In the genomic region with DNA sequence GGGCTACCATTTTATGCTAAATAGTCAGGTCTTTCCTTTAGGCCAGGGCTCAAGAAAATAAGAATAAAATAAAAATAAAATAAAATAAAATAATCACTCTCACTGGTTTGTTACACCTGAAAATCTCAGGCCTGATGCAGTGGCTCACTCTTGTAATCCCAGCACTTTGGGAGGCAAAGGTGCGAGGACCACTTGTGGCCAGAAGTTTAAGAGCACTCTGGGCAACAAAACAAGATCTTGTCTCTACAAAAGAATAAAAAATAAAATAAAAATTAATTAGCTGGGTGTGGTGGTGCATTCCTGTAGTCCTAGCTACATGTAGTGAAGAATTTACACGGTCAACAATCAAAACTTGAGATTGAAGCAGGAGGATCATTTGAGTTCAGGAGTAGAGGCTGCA, we compare ENCODE assay signal across 22 cellular contexts.
DNase-seq lines count a peak whose midpoint lies in the region; TF ChIP-seq lines count a peak whose summit lies in the region.
"Had no signal": no experiment of that assay in that cellular context is flagged by ENCODE, and none has a peak within 500 bp of the region (broad histone marks: within the 10 kb centered on the region; RNA-seq: fewer than 3 reads in every experiment).

No MANE protein-coding gene starts in this region.

- intact Hi-C loops in Caco-2 (cut with micrococcal nuclease; ENCODE audit: unreplicated experiment): loop anchor here (1.0 to 2.0 kb wide), 2 partner anchors 126 to 336 kb away; no protein-coding TSS in a partner anchor
- intact Hi-C loops in CD14-positive monocyte (cut with micrococcal nuclease): no loop called here

- H3K27me3 Mint-ChIP-seq in Caco-2 (ENCODE audit: insufficient read depth, unreplicated experiment) (peaks cover 3% of the 10 kb centered on the region), progenitor cell of endocrine pancreas (no peaks in the 10 kb centered on the region), immature natural killer cell (ENCODE audit: low read depth in 3 of 3) (peaks cover 0 to 2% (median 0%) of the 10 kb centered on the region in 3 donors), CD14-positive monocyte (ENCODE audit: low read depth in 3 of 3) (no peaks in the 10 kb centered on the region)
- H3K27me3 Mint-ChIP-seq: B cell; CD4-positive, alpha-beta memory T cell had no signal

- no TSS peak for BruUV-seq in Caco-2 (replicated peaks; lab: Mats Ljungman, UMichigan)

- DNase-seq in Caco-2 (no peak), NAMALWA (ENCODE audit: low spot score) (peak; percentile 27), brain microvascular endothelial cell (no peak), progenitor cell of endocrine pancreas (ENCODE audit: low spot score, unreplicated experiment) (no peak), anterior cingulate cortex (lab: John Stamatoyannopoulos, UW) (no peak), immature natural killer cell (no peak), CD14-positive monocyte (ENCODE audit: low spot score) (no peak)
- DNase-seq: ACHN; CD4-positive, alpha-beta memory T cell; GDM1; GOT3; HFFc6; KBM-7; NCI-H1092 treated with DMSO at 0.1 percent for 48 hours; NCI-H2107; NCI-H2227 treated with DMSO at 0.1 percent for 48 hours; NK-92 treated with Interleukin-12 subunit alpha and Interleukin-12 subunit beta, amount 100 ng/mL, for 24 hours; OCI-M1; RPMI8226; SIG-M5 had no signal

- H3K4me1 ChIP-seq in Caco-2: no peaks in the 10 kb centered on the region

- no peaks in the 10 kb centered on the region for H3K9me3 ChIP-seq in Caco-2

- in situ Hi-C loops in brain microvascular endothelial cell (cut with HindIII; ENCODE audit: low pct_ligation_motif_present, low sequenced_read_pairs): no loop called here

- CTCF ChIA-PET in Caco-2 (lab: Charles Lee): no interaction called here

- H3K36me3 Mint-ChIP-seq in Caco-2 (ENCODE audit: insufficient read depth, unreplicated experiment): no peaks in the 10 kb centered on the region
- no peaks in the 10 kb centered on the region for H3K36me3 Mint-ChIP-seq in progenitor cell of endocrine pancreas (ENCODE audit: insufficient read depth)
- H3K36me3 Mint-ChIP-seq in immature natural killer cell: peaks cover 0 to 5% (median 0%) of the 10 kb centered on the region in 3 donors
- H3K36me3 Mint-ChIP-seq in CD14-positive monocyte: no peaks in the 10 kb centered on the region
- H3K36me3 Mint-ChIP-seq: CD4-positive, alpha-beta memory T cell had no signal

- no peak overlapping the region for H3K4me3 ChIP-seq in Caco-2 (ENCODE audit: low read depth, low read length)
- no peak overlapping the region for H3K4me3 ChIP-seq in brain microvascular endothelial cell (ENCODE audit: low read depth, low read length)
- H3K4me3 ChIP-seq: GM12878 had no signal

- H3K4me1 Mint-ChIP-seq in Caco-2 (ENCODE audit: low read depth, unreplicated experiment) (no peaks in the 10 kb centered on the region), progenitor cell of endocrine pancreas (ENCODE audit: low read depth) (no peaks in the 10 kb centered on the region), immature natural killer cell (no peaks in the 10 kb centered on the region), CD14-positive monocyte (no peaks in the 10 kb centered on the region)
- H3K4me1 Mint-ChIP-seq: B cell; CD4-positive, alpha-beta memory T cell had no signal

- H3K36me3 ChIP-seq in Caco-2 (ENCODE audit: control insufficient read depth, insufficient read depth, low read length) (no peaks in the 10 kb centered on the region), brain microvascular endothelial cell (replicated peaks) (no peaks in the 10 kb centered on the region)

- H3K27ac Mint-ChIP-seq in Caco-2 (ENCODE audit: unreplicated experiment) (no peak overlapping the region), progenitor cell of endocrine pancreas (no peak overlapping the region), immature natural killer cell (no peak overlapping the region), CD14-positive monocyte (no peak overlapping the region)
- H3K27ac Mint-ChIP-seq: B cell, HFFc6 had no signal

- POLR2A ChIA-PET in Caco-2 (lab: Charles Lee): no interaction called here

- H3K9me3 Mint-ChIP-seq in Caco-2 (ENCODE audit: unreplicated experiment) (no peaks in the 10 kb centered on the region), progenitor cell of endocrine pancreas (ENCODE audit: low read depth) (no peaks in the 10 kb centered on the region), immature natural killer cell (peaks cover 8 to 40% (median 24%) of the 10 kb centered on the region in 6 donors), CD14-positive monocyte (peaks cover 0 to 3% (median 0%) of the 10 kb centered on the region in 7 donors)

- H3K27ac ChIP-seq in brain microvascular endothelial cell: no peak overlapping the region

- H3K27me3 ChIP-seq in Caco-2 (replicated peaks; ENCODE audit: control insufficient read depth, insufficient read depth, low read length): no peaks in the 10 kb centered on the region
- H3K27me3 ChIP-seq in brain microvascular endothelial cell (replicated peaks): no peaks in the 10 kb centered on the region

- H3K4me3 Mint-ChIP-seq in Caco-2 (ENCODE audit: unreplicated experiment) (no peak overlapping the region), progenitor cell of endocrine pancreas (ENCODE audit: low read depth) (no peak overlapping the region), immature natural killer cell (no peak overlapping the region), CD14-positive monocyte (no peak overlapping the region)
- H3K4me3 Mint-ChIP-seq: B cell; CD4-positive, alpha-beta memory T cell; HFFc6 had no signal

- peak; percentile 20 to 61 for TF ChIP-seq CTCF in Caco-2 (IDR thresholded peaks at IDR 0.05; ENCODE audit: insufficient read depth in 1 of 2, low read depth in 1 of 2, low read length in 1 of 2, severe bottlenecking in 1 of 2, unreplicated experiment in 1 of 2)
- peak; percentile 35 for TF ChIP-seq CTCF in brain microvascular endothelial cell (IDR thresholded peaks at IDR 0.05; ENCODE audit: low read depth, low read length, missing control alignments)
- TF ChIP-seq CTCF in progenitor cell of endocrine pancreas (IDR thresholded peaks at IDR 0.05; ENCODE audit: unreplicated experiment): peak; percentile 30
- TF ChIP-seq CTCF in CD14-positive monocyte (IDR thresholded peaks at IDR 0.05): no peak
